In genomic region chr17:38799501-38800236, GRCh38 we compare ENCODE assay signal across 8 cellular contexts.
A peak's percentile ranks its signal among the peaks of the same experiment; 100 is the strongest.
DNase-seq lines count a peak whose midpoint lies in the region; ATAC-seq and TF ChIP-seq lines count a peak whose summit lies in the region.

Gene PIP4K2B, minus strand, starts transcription at chr17:38799556. Its CDS starts 132 bp downstream, at chr17:38799424.

- H3K9me3 Mint-ChIP-seq in activated naive CD4-positive, alpha-beta T cell treated with anti-CD3 and anti-CD28 coated beads, Interleukin-2, amount 50 U/mL, for 24 hours, result no peaks in the 10 kb centered on the region

- H3K4me1 Mint-ChIP-seq in activated naive CD4-positive, alpha-beta T cell treated with anti-CD3 and anti-CD28 coated beads, Interleukin-2, amount 50 U/mL, for 24 hours, result peaks cover 44% of the 10 kb centered on the region

- peaks cover 13% of the 10 kb centered on the region for H3K36me3 Mint-ChIP-seq in activated naive CD4-positive, alpha-beta T cell treated with anti-CD3 and anti-CD28 coated beads, Interleukin-2, amount 50 U/mL, for 24 hours

- H3K4me3 Mint-ChIP-seq in activated naive CD4-positive, alpha-beta T cell treated with anti-CD3 and anti-CD28 coated beads, Interleukin-2, amount 50 U/mL, for 24 hours, result peak within 1 kb of the TSS; percentile 93

- TF ChIP-seq CTCF in GM10248 (IDR thresholded peaks at IDR 0.05; ENCODE audit: control extremely low read depth, extremely low read depth, low read depth, missing control alignments), result no peak

- ATAC-seq in HG02610 (IDR thresholded peaks at IDR 0.05; ENCODE audit: unreplicated experiment) (peak; percentile 82), SK-N-SH treated with all-trans-retinoic acid at 6 μM for 48 hours (peak; percentile 95)

- POLR2A ChIA-PET in GM10248 (lab: Yijun Ruan, JAX), result interaction anchor here (0.6 kb wide), 1 partner anchor 20 kb away, joined by 5 read pairs; no protein-coding TSS in a partner anchor

- no peaks in the 10 kb centered on the region for H3K27me3 Mint-ChIP-seq in activated naive CD4-positive, alpha-beta T cell treated with anti-CD3 and anti-CD28 coated beads, Interleukin-2, amount 50 U/mL, for 24 hours

- H3K27ac Mint-ChIP-seq in activated naive CD4-positive, alpha-beta T cell treated with anti-CD3 and anti-CD28 coated beads, Interleukin-2, amount 50 U/mL, for 24 hours, result peak within 1 kb of the TSS; percentile 93

- DNase-seq in GM10248 (ENCODE audit: extremely low spot score) (peak; percentile 97), NCI-H1092 treated with DMSO at 0.1 percent for 48 hours (lab: John Stamatoyannopoulos, UW) (peak; percentile 98), globus pallidus (ENCODE audit: low spot score) (peak; percentile 96), nucleus accumbens (lab: John Stamatoyannopoulos, UW) (peak; percentile 62 to 98 (median 92)), superior temporal gyrus (ENCODE audit: extremely low spot score) (peak; percentile 94)

- CTCF ChIA-PET in GM10248 (lab: Yijun Ruan, JAX), result interaction anchor here (1.2 kb wide), 1 partner anchor 37 kb away, joined by 3 read pairs; no protein-coding TSS in a partner anchor

TF ChIP-seq in SK-N-SH treated with all-trans-retinoic acid at 6 μM for 48 hours, 23 proteins besides CTCF, POLR2A, EP300 and RAD21:
- TF ChIP-seq PATZ1 (CRISPR knock-in tag; IDR thresholded peaks at IDR 0.05; ENCODE audit: borderline replicate concordance) (peak; percentile 98), TSHZ2 (CRISPR knock-in tag; IDR thresholded peaks at IDR 0.05) (no peak), ESRRG (CRISPR knock-in tag; IDR thresholded peaks at IDR 0.05) (peak; percentile 72; the same call in 1 of the 2 replicates), ZC3H10 (CRISPR knock-in tag; IDR thresholded peaks at IDR 0.05) (0 out of 2 replicates have a peak, but pooled peaks have one; percentile 37)

Comparison
In these comparisons a context has a peak if more than half of its experiments do, and no peak if none do; other contexts are left out.
1. Peak in every context shown above with its lines: DNase-seq and ATAC-seq.